16 cellular contexts compared by ENCODE assay signal in genomic region chr12:6202846-6203245, GRCh38. TPM values are rescaled to one million over a fixed set of nuclear protein-coding genes. Genes with fewer than 3 reads are reported as not detected.
DNase-seq lines count a peak whose midpoint lies in the region; ATAC-seq and TF ChIP-seq lines count a peak whose summit lies in the region.
"Had no signal": no experiment of that assay in that cellular context is flagged by ENCODE, and none has a peak within 500 bp of the region (broad histone marks: within the 10 kb centered on the region; RNA-seq: fewer than 3 reads in every experiment).

No MANE protein-coding gene starts in this region.

- H3K27ac Mint-ChIP-seq in GM23338, result no peak overlapping the region
- H3K27ac Mint-ChIP-seq: activated CD4-positive, alpha-beta T cell treated with anti-CD3 and anti-CD28 coated beads, Interleukin-2, amount 10 ng/mL, durations not matched to agents 7 days and 5 days had no signal

- TF ChIP-seq CTCF in GM23338 (conservative IDR thresholded peaks at IDR 0.05; ENCODE audit: low read depth in 2 of 2), result no peak
- TF ChIP-seq CTCF in breast epithelium (IDR thresholded peaks at IDR 0.05), result no peak
- TF ChIP-seq CTCF in smooth muscle cell (IDR thresholded peaks at IDR 0.05; ENCODE audit: borderline replicate concordance, insufficient read depth, poor library complexity, severe bottlenecking), result no peak

- 0 out of 2 replicates have a peak overlapping the region, but pooled peaks have one; percentile 13 for H3K4me3 ChIP-seq in GM23338
- H3K4me3 ChIP-seq in breast epithelium, result peak overlapping the region; percentile 75 to 93 (median 88)
- no peak overlapping the region for H3K4me3 ChIP-seq in smooth muscle cell

- no peaks in the 10 kb centered on the region for H3K9me3 ChIP-seq in breast epithelium
- no peaks in the 10 kb centered on the region for H3K9me3 ChIP-seq in smooth muscle cell (replicated peaks; ENCODE audit: low read depth)
- H3K9me3 ChIP-seq: neutrophil had no signal

- H3K9ac ChIP-seq in smooth muscle cell (ENCODE audit: low read depth), result no peak overlapping the region

- H3K27me3 ChIP-seq in GM23338 (ENCODE audit: insufficient read depth) (peaks cover 10% of the 10 kb centered on the region), breast epithelium (no peaks in the 10 kb centered on the region), smooth muscle cell (ENCODE audit: low read depth) (no peaks in the 10 kb centered on the region)

- peak overlapping the region; percentile 83; the same call in 1 of the 3 replicates for H3K4me3 Mint-ChIP-seq in GM23338
- H3K4me3 Mint-ChIP-seq: activated CD4-positive, alpha-beta T cell treated with anti-CD3 and anti-CD28 coated beads, Interleukin-2, amount 10 ng/mL, durations not matched to agents 7 days and 5 days; central memory CD8-positive, alpha-beta T cell had no signal

- H3K4me1 ChIP-seq in GM23338 (ENCODE audit: insufficient read depth), result peaks cover 76% of the 10 kb centered on the region
- peaks cover 0 to 19% of the 10 kb centered on the region in 2 donors for H3K4me1 ChIP-seq in breast epithelium
- peaks cover 29% of the 10 kb centered on the region for H3K4me1 ChIP-seq in smooth muscle cell (ENCODE audit: low read depth)

- ATAC-seq in GM23338 (no peak), GM19351 (IDR thresholded peaks at IDR 0.05; ENCODE audit: unreplicated experiment) (no peak), HG03342 (IDR thresholded peaks at IDR 0.05; ENCODE audit: unreplicated experiment) (no peak)

- peaks cover 38% of the 10 kb centered on the region for H3K36me3 Mint-ChIP-seq in GM23338 (ENCODE audit: low read depth)
- H3K36me3 Mint-ChIP-seq: immature natural killer cell had no signal

- H3K9me2 ChIP-seq in GM23338 (ENCODE audit: insufficient read depth), result no peaks in the 10 kb centered on the region

- H3K27ac ChIP-seq in GM23338 (ENCODE audit: low read depth) (no peak overlapping the region), breast epithelium (peak overlapping the region; percentile 95 to 98), smooth muscle cell (ENCODE audit: low read depth) (no peak overlapping the region)
- H3K27ac ChIP-seq: neutrophil had no signal

- H3K27me3 Mint-ChIP-seq in GM23338 (ENCODE audit: insufficient read depth, low read depth, poor library complexity), result peaks cover 20% of the 10 kb centered on the region

- no peaks in the 10 kb centered on the region; the same call in 2 of the 3 replicates for H3K9me3 Mint-ChIP-seq in GM23338
- H3K9me3 Mint-ChIP-seq: activated CD4-positive, alpha-beta T cell treated with anti-CD3 and anti-CD28 coated beads, Interleukin-2, amount 10 ng/mL, durations not matched to agents 7 days and 5 days; central memory CD8-positive, alpha-beta T cell; immature natural killer cell had no signal

- H3K4me2 ChIP-seq in GM23338 (peak overlapping the region; percentile 97), smooth muscle cell (peak overlapping the region; percentile 60)

- DNase-seq in GM23338 (ENCODE audit: low spot score) (no peak), breast epithelium (ENCODE audit: low spot score in 2 of 2) (no peak), kidney tubule cell (ENCODE audit: low spot score) (peak; percentile 51), smooth muscle cell (lab: John Stamatoyannopoulos, UW; ENCODE audit: unreplicated experiment) (no peak), SW480 (ENCODE audit: low spot score) (no peak), COLO668 (lab: John Stamatoyannopoulos, UW; ENCODE audit: unreplicated experiment) (no peak)
- DNase-seq: activated CD4-positive, alpha-beta T cell treated with anti-CD3 and anti-CD28 coated beads, Interleukin-2, amount 10 ng/mL, durations not matched to agents 7 days and 5 days; activated effector memory CD4-positive, alpha-beta T cell treated with anti-CD3 and anti-CD28 coated beads, Interleukin-2, amount 50 U/mL, for 16 hours; DND-41; immature natural killer cell; stimulated activated CD4-positive, alpha-beta T cell treated with anti-CD3 and anti-CD28 coated beads, Interleukin-15, amount 100 ng/mL, for 24 hours; T-helper 1 cell had no signal

- H3F3A ChIP-seq in GM23338 (replicated peaks; ENCODE audit: low read depth), result peaks cover 24% of the 10 kb centered on the region
- peaks cover 8% of the 10 kb centered on the region for H3F3A ChIP-seq in smooth muscle cell (ENCODE audit: low read depth)

- H4K20me1 ChIP-seq in GM23338 (replicated peaks; ENCODE audit: insufficient read depth) (peaks cover 3% of the 10 kb centered on the region), smooth muscle cell (ENCODE audit: low read depth) (peaks cover 33% of the 10 kb centered on the region)

- H2AFZ ChIP-seq in GM23338, result no peak overlapping the region
- no peak overlapping the region for H2AFZ ChIP-seq in smooth muscle cell (ENCODE audit: low read depth)

- peaks cover 10% of the 10 kb centered on the region; the same call in 1 of the 2 replicates for H3K36me3 ChIP-seq in GM23338 (ENCODE audit: insufficient read depth)
- no peaks in the 10 kb centered on the region for H3K36me3 ChIP-seq in breast epithelium
- no peaks in the 10 kb centered on the region for H3K36me3 ChIP-seq in smooth muscle cell (ENCODE audit: low read depth)
- H3K36me3 ChIP-seq: neutrophil had no signal

- WGBS in smooth muscle cell (ENCODE audit: low lambda C conversion rate), result 82% methylated on average over 3 of the region's 3 CpGs

- H3K4me1 Mint-ChIP-seq in GM23338, result peaks cover 83% of the 10 kb centered on the region

- intact Hi-C loops in breast epithelium (cut with DNase I; ENCODE audit: low total_unique reads), result no loop called here

- no peak for TF ChIP-seq POLR2A in breast epithelium (IDR thresholded peaks at IDR 0.05)

- H3K79me2 ChIP-seq in GM23338 (replicated peaks; ENCODE audit: insufficient read depth) (peaks cover 63% of the 10 kb centered on the region), smooth muscle cell (ENCODE audit: low read depth) (peaks cover 68% of the 10 kb centered on the region)

TF ChIP-seq in GM23338, 12 proteins besides CTCF, POLR2A, EP300 and RAD21 (continues in another document):
- TF ChIP-seq CREB1 (CRISPR knock-in tag; IDR thresholded peaks at IDR 0.05; ENCODE audit: low read depth) (no peak), ZNF114 (CRISPR knock-in tag; IDR thresholded peaks at IDR 0.05) (no peak), ZNF331 (CRISPR knock-in tag; IDR thresholded peaks at IDR 0.05; ENCODE audit: low read depth) (no peak), JUNB (IDR thresholded peaks at IDR 0.05; ENCODE audit: unreplicated experiment) (no peak), NANOG (IDR thresholded peaks at IDR 0.05; ENCODE audit: borderline replicate concordance) (no peak)

RNA-seq across cellular contexts. Expression of gene CD9, which starts 2.6 kb away (rescaled TPM):
- total RNA-seq in GM23338 (2014; rRNA removed; shearing (Covaris generic)), result 222 and 227 TPM in 2 replicates
- polyA plus RNA-seq in GM23338 (2016; fragmentation: Nextera tagmentation; extraction: Ambion mirVana) (250 and 251 TPM in 2 replicates), smooth muscle cell (144 and 236 TPM in 2 replicates)
- total RNA-seq in breast epithelium (100 to 1,000 TPM in 2 of 3 donors, 10 to 100 TPM in 1; 91.1 to 436 (median 243) TPM), smooth muscle cell (153 and 207 TPM in 2 replicates)

Comparison
In these comparisons a context has a peak if more than half of its experiments do, and no peak if none do; other contexts are left out.
1. H3K27ac ChIP-seq: peak in breast epithelium (2 of 2); none in GM23338 (single experiment) and smooth muscle cell (single experiment).